In genomic region chr6:135118142-135118730, GRCh38 we compare ENCODE assay signal across 30 cellular contexts.
DNase-seq lines count a peak whose midpoint lies in the region; ATAC-seq and TF ChIP-seq lines count a peak whose summit lies in the region.
"Had no signal": no experiment of that assay in that cellular context is flagged by ENCODE, and none has a peak within 500 bp of the region (broad histone marks: within the 10 kb centered on the region; RNA-seq: fewer than 3 reads in every experiment).

No MANE protein-coding gene starts in this region.

- peaks cover 56% of the 10 kb centered on the region for H3K4me1 ChIP-seq in OCI-LY1 (ENCODE audit: insufficient read depth, low read length, severe bottlenecking)
- H3K4me1 ChIP-seq: breast epithelium, Caco-2, esophagus squamous epithelium, SJSA1 had no signal

- ATAC-seq in activated CD8-positive, alpha-beta memory T cell treated with anti-CD3 and anti-CD28 coated beads, Interleukin-2, amount 10 ng/mL, durations not matched to agents 7 days and 5 days, result no peak
- ATAC-seq in activated CD8-positive, alpha-beta T cell treated with anti-CD3 and anti-CD28 coated beads, Interleukin-2, amount 10 ng/mL, durations not matched to agents 7 days and 5 days, result no peak
- no peak for ATAC-seq in naive thymus-derived CD8-positive, alpha-beta T cell
- no peak for ATAC-seq in GM19324 (IDR thresholded peaks at IDR 0.05; ENCODE audit: low FRiP score, unreplicated experiment)
- ATAC-seq: left lung; stimulated activated memory B cell treated with anti-CD40 and anti-IgM and Interleukin-4, amounts not matched to agents 10 μg/mL and 1 μg/mL and 100 μg/mL, for 72 hours had no signal

- no peak overlapping the region for H3K4me3 Mint-ChIP-seq in activated CD8-positive, alpha-beta memory T cell treated with anti-CD3 and anti-CD28 coated beads, Interleukin-2, amount 10 ng/mL, durations not matched to agents 7 days and 5 days
- H3K4me3 Mint-ChIP-seq in activated CD8-positive, alpha-beta T cell treated with anti-CD3 and anti-CD28 coated beads, Interleukin-2, amount 10 ng/mL, durations not matched to agents 7 days and 5 days, result no peak overlapping the region
- H3K4me3 Mint-ChIP-seq in naive thymus-derived CD8-positive, alpha-beta T cell, result peak overlapping the region in 7 of 10 donors; percentile 2 to 79 (median 70)
- H3K4me3 Mint-ChIP-seq: B cell; stimulated activated memory B cell treated with anti-CD40 and anti-IgM and Interleukin-4, amounts not matched to agents 10 μg/mL and 1 μg/mL and 100 μg/mL, for 72 hours had no signal

- H3K79me2 ChIP-seq in OCI-LY1 (ENCODE audit: insufficient read depth, low read length), result no peaks in the 10 kb centered on the region

- TF ChIP-seq CTCF in OCI-LY1 (IDR thresholded peaks at IDR 0.05; ENCODE audit: low read length), result no peak
- TF ChIP-seq CTCF in coronary artery (IDR thresholded peaks at IDR 0.05), result no peak

- peak overlapping the region; percentile 94 for H3K27ac Mint-ChIP-seq in activated CD8-positive, alpha-beta memory T cell treated with anti-CD3 and anti-CD28 coated beads, Interleukin-2, amount 10 ng/mL, durations not matched to agents 7 days and 5 days
- peak overlapping the region; percentile 17 for H3K27ac Mint-ChIP-seq in activated CD8-positive, alpha-beta T cell treated with anti-CD3 and anti-CD28 coated beads, Interleukin-2, amount 10 ng/mL, durations not matched to agents 7 days and 5 days
- H3K27ac Mint-ChIP-seq in naive thymus-derived CD8-positive, alpha-beta T cell, result peak overlapping the region; percentile 50 to 94 (median 88)
- H3K27ac Mint-ChIP-seq: B cell; stimulated activated memory B cell treated with anti-CD40 and anti-IgM and Interleukin-4, amounts not matched to agents 10 μg/mL and 1 μg/mL and 100 μg/mL, for 72 hours had no signal

- H3K9ac ChIP-seq in OCI-LY1 (ENCODE audit: low read length), result no peak overlapping the region

- H3K27me3 Mint-ChIP-seq in activated CD8-positive, alpha-beta memory T cell treated with anti-CD3 and anti-CD28 coated beads, Interleukin-2, amount 10 ng/mL, durations not matched to agents 7 days and 5 days, result no peaks in the 10 kb centered on the region
- no peaks in the 10 kb centered on the region for H3K27me3 Mint-ChIP-seq in activated CD8-positive, alpha-beta T cell treated with anti-CD3 and anti-CD28 coated beads, Interleukin-2, amount 10 ng/mL, durations not matched to agents 7 days and 5 days (ENCODE audit: low read depth)
- no peaks in the 10 kb centered on the region for H3K27me3 Mint-ChIP-seq in naive thymus-derived CD8-positive, alpha-beta T cell

- no peaks in the 10 kb centered on the region for H3K9me3 ChIP-seq in OCI-LY1 (ENCODE audit: low read length)
- H3K9me3 ChIP-seq: breast epithelium, Caco-2, esophagus squamous epithelium, left lung, ovary, SJSA1, spleen, thoracic aorta had no signal

- no peaks in the 10 kb centered on the region for H3K36me3 ChIP-seq in OCI-LY1 (ENCODE audit: insufficient read depth, low read length)
- H3K36me3 ChIP-seq: breast epithelium, esophagus squamous epithelium, left lung, ovary, SJSA1, spleen, thoracic aorta had no signal

- no peaks in the 10 kb centered on the region for H4K20me1 ChIP-seq in OCI-LY1 (ENCODE audit: insufficient read depth, low read length)

- H3K36me3 Mint-ChIP-seq in activated CD8-positive, alpha-beta memory T cell treated with anti-CD3 and anti-CD28 coated beads, Interleukin-2, amount 10 ng/mL, durations not matched to agents 7 days and 5 days, result peaks cover 14% of the 10 kb centered on the region
- peaks cover 3% of the 10 kb centered on the region for H3K36me3 Mint-ChIP-seq in activated CD8-positive, alpha-beta T cell treated with anti-CD3 and anti-CD28 coated beads, Interleukin-2, amount 10 ng/mL, durations not matched to agents 7 days and 5 days (ENCODE audit: low read depth)
- H3K36me3 Mint-ChIP-seq in naive thymus-derived CD8-positive, alpha-beta T cell, result no peaks in the 10 kb centered on the region
- H3K36me3 Mint-ChIP-seq: stimulated activated memory B cell treated with anti-CD40 and anti-IgM and Interleukin-4, amounts not matched to agents 10 μg/mL and 1 μg/mL and 100 μg/mL, for 72 hours had no signal

- H3K27ac ChIP-seq in OCI-LY1 (ENCODE audit: low read depth, low read length, poor library complexity, severe bottlenecking) (peak overlapping the region; percentile 77), coronary artery (no peak overlapping the region)
- H3K27ac ChIP-seq: breast epithelium, esophagus squamous epithelium, left lung, ovary, SJSA1, spleen, thoracic aorta had no signal

- peaks cover 74% of the 10 kb centered on the region for H3K4me1 Mint-ChIP-seq in activated CD8-positive, alpha-beta memory T cell treated with anti-CD3 and anti-CD28 coated beads, Interleukin-2, amount 10 ng/mL, durations not matched to agents 7 days and 5 days
- peaks cover 66% of the 10 kb centered on the region for H3K4me1 Mint-ChIP-seq in activated CD8-positive, alpha-beta T cell treated with anti-CD3 and anti-CD28 coated beads, Interleukin-2, amount 10 ng/mL, durations not matched to agents 7 days and 5 days (ENCODE audit: low read depth)
- H3K4me1 Mint-ChIP-seq in naive thymus-derived CD8-positive, alpha-beta T cell, result peaks cover 30 to 70% (median 64%) of the 10 kb centered on the region in 4 donors

- DNase-seq in activated CD8-positive, alpha-beta memory T cell treated with anti-CD3 and anti-CD28 coated beads, Interleukin-2, amount 10 ng/mL, durations not matched to agents 7 days and 5 days, result no peak
- no peak for DNase-seq in activated CD8-positive, alpha-beta memory T cell treated with anti-CD3 and anti-CD28 coated beads, Interleukin-2, amount 50 U/mL, for 48 hours
- DNase-seq in activated CD8-positive, alpha-beta T cell treated with anti-CD3 and anti-CD28 coated beads, Interleukin-2, amount 10 ng/mL, durations not matched to agents 7 days and 5 days, result no peak
- no peak for DNase-seq in naive thymus-derived CD8-positive, alpha-beta T cell
- DNase-seq in coronary artery (ENCODE audit: low spot score) (no peak), NCI-H510A (lab: John Stamatoyannopoulos, UW) (no peak)
- DNase-seq: activated CD4-positive, CD25-positive, alpha-beta regulatory T cell; activated effector memory CD4-positive, alpha-beta T cell treated with anti-CD3 and anti-CD28 coated beads, Interleukin-2, amount 50 U/mL, for 16 hours; amniotic stem cell; Caco-2; esophagus squamous epithelium; H7; hypothalamus; Kasumi-1; left lung; NCI-H1694 treated with DMSO at 0.1 percent for 48 hours; NCI-H2171; NCI-H524; ovary; retina; spleen; stimulated activated CD4-positive, alpha-beta T cell treated with anti-CD3 and anti-CD28 coated beads, Interleukin-2, amount 100 ng/mL, for 48 hours had no signal

- H2AFZ ChIP-seq in OCI-LY1 (ENCODE audit: low read length), result no peak overlapping the region

- H3K4me2 ChIP-seq in OCI-LY1 (ENCODE audit: low read length), result no peak overlapping the region

- H3K27me3 ChIP-seq in OCI-LY1 (ENCODE audit: insufficient read depth, low read length), result no peaks in the 10 kb centered on the region
- H3K27me3 ChIP-seq: breast epithelium, esophagus squamous epithelium, left lung, ovary had no signal

- no peaks in the 10 kb centered on the region for H3K9me2 ChIP-seq in OCI-LY1 (ENCODE audit: low read depth, low read length)

- CTCF ChIA-PET in activated CD8-positive, alpha-beta memory T cell treated with anti-CD3 and anti-CD28 coated beads, Interleukin-2, amount 10 ng/mL, durations not matched to agents 7 days and 5 days (lab: Charles Lee), result interaction anchor here (1.0 to 3.3 kb wide), 7 partner anchors 9 to 61 kb away, joined by 3 to 10 read pairs (median 3); no protein-coding TSS in a partner anchor
- CTCF ChIA-PET in activated CD8-positive, alpha-beta T cell treated with anti-CD3 and anti-CD28 coated beads, Interleukin-2, amount 10 ng/mL, durations not matched to agents 7 days and 5 days (lab: Charles Lee), result interaction anchor here (0.9 to 8.9 kb wide), 11 partner anchors 9 to 321 kb away, joined by 3 to 65 read pairs (median 3); no protein-coding TSS in a partner anchor

- peaks cover 5% of the 10 kb centered on the region for H3K9me3 Mint-ChIP-seq in activated CD8-positive, alpha-beta memory T cell treated with anti-CD3 and anti-CD28 coated beads, Interleukin-2, amount 10 ng/mL, durations not matched to agents 7 days and 5 days (ENCODE audit: low read depth)
- no peaks in the 10 kb centered on the region for H3K9me3 Mint-ChIP-seq in activated CD8-positive, alpha-beta T cell treated with anti-CD3 and anti-CD28 coated beads, Interleukin-2, amount 10 ng/mL, durations not matched to agents 7 days and 5 days (ENCODE audit: insufficient read depth)
- no peaks in the 10 kb centered on the region for H3K9me3 Mint-ChIP-seq in naive thymus-derived CD8-positive, alpha-beta T cell
- H3K9me3 Mint-ChIP-seq: stimulated activated memory B cell treated with anti-CD40 and anti-IgM and Interleukin-4, amounts not matched to agents 10 μg/mL and 1 μg/mL and 100 μg/mL, for 72 hours had no signal

- no peaks in the 10 kb centered on the region for H3F3A ChIP-seq in OCI-LY1 (ENCODE audit: insufficient read depth, low read length)

- POLR2A ChIA-PET in activated CD8-positive, alpha-beta T cell treated with anti-CD3 and anti-CD28 coated beads, Interleukin-2, amount 10 ng/mL, durations not matched to agents 7 days and 5 days (lab: Charles Lee), result interaction anchor here (1.1 to 4.1 kb wide), 3 partner anchors 8 to 63 kb away, joined by 4 to 41 read pairs (median 4); partner anchors contain the start of genes HBS1L and MYB
- POLR2A ChIA-PET in naive thymus-derived CD8-positive, alpha-beta T cell (lab: Charles Lee), result interaction anchor here (0.6 to 4.9 kb wide), 7 partner anchors 10 to 88 kb away, joined by 3 to 25 read pairs (median 6); partner anchors contain the start of gene HBS1L

- H3K4me3 ChIP-seq in OCI-LY1 (ENCODE audit: low read depth, low read length, poor library complexity, severe bottlenecking), result no peak overlapping the region
- H3K4me3 ChIP-seq in coronary artery, result no peak overlapping the region
- H3K4me3 ChIP-seq: breast epithelium, esophagus squamous epithelium, GM12878, left lung, ovary, SJSA1, spleen, thoracic aorta had no signal

Comparison
In these comparisons a context has a peak if more than half of its experiments do, and no peak if none do; other contexts are left out.
1. H3K27ac Mint-ChIP-seq: peak in every context shown above with its lines; median percentile 94 in activated CD8-positive, alpha-beta memory T cell treated with anti-CD3 and anti-CD28 coated beads, Interleukin-2, amount 10 ng/mL, durations not matched to agents 7 days and 5 days; 88 in naive thymus-derived CD8-positive, alpha-beta T cell; 17 in activated CD8-positive, alpha-beta T cell treated with anti-CD3 and anti-CD28 coated beads, Interleukin-2, amount 10 ng/mL, durations not matched to agents 7 days and 5 days.
2. H3K4me3 Mint-ChIP-seq: peak in naive thymus-derived CD8-positive, alpha-beta T cell (7 of 10); none in activated CD8-positive, alpha-beta memory T cell treated with anti-CD3 and anti-CD28 coated beads, Interleukin-2, amount 10 ng/mL, durations not matched to agents 7 days and 5 days (single experiment) and activated CD8-positive, alpha-beta T cell treated with anti-CD3 and anti-CD28 coated beads, Interleukin-2, amount 10 ng/mL, durations not matched to agents 7 days and 5 days (single experiment).